13 cellular contexts compared by ENCODE assay signal in the genomic region with DNA sequence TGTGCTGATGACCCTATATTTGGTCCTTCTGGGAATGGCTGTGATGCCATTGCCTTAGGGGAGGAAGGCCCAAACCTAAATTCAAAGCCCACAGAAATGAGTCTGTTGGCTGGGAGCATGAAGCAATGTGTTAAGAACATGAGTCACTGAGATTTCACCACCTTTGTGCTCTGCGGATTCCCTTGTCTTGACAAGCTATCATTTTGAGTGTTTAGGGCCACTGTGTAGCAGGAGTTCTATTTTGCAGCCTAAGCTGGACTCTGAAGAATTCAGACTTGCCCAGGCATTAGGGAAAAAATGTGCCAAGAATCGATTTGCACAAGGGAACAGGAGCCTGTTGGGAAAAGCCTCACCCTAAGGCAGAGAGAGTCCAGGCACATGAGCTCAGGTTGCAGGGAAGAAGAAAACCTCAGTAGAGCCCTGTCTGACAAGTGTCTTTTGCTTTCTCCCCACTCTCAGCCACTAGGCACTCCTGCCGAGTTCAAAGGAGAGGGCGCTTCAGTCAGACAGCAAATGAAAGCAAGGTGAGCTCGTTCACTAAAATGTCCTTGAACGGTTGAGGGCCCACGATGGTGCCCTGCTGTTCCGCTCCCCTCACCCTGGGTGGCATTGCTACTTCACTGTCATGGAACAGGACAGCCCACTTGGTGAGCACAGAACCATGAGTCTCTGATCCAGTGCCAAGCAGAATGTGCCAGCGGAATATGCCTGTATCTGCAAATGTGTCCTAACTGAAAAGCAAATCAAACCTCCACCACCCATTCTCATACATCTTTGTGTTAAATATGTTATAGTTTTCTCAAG.
A peak's percentile ranks its signal among the peaks of the same experiment; 100 is the strongest.
DNase-seq lines count a peak whose midpoint lies in the region; ATAC-seq and TF ChIP-seq lines count a peak whose summit lies in the region.
"Had no signal": no experiment of that assay in that cellular context is flagged by ENCODE, and none has a peak within 500 bp of the region (broad histone marks: within the 10 kb centered on the region; RNA-seq: fewer than 3 reads in every experiment).

No MANE protein-coding gene starts in this region.

- H3K4me1 Mint-ChIP-seq in CD4-positive, alpha-beta T cell (ENCODE audit: low read depth) = no peaks in the 10 kb centered on the region

- intact Hi-C loops in prostate gland (cut with DNase I) = no loop called here
- intact Hi-C loops in CD4-positive, alpha-beta T cell (cut with DNase I, micrococcal nuclease) = no loop called here

- POLR2A ChIA-PET in CD4-positive, alpha-beta T cell (lab: Charles Lee) = no interaction called here

- no peaks in the 10 kb centered on the region for H3K4me1 ChIP-seq in prostate gland (replicated peaks)

- peak; percentile 77 for DNase-seq in GM03348 (ENCODE audit: low spot score)
- peak; percentile 67 for DNase-seq in NOMO-1 treated with dmso at 0.1 percent for 144 hours (lab: John Stamatoyannopoulos, UW; ENCODE audit: unreplicated experiment)
- peak; percentile 21 for DNase-seq in prostate gland (ENCODE audit: low spot score)
- DNase-seq in CD4-positive, alpha-beta T cell = no peak
- DNase-seq: activated T-cell treated with anti-CD3 and anti-CD28 coated beads, Interleukin-2, amount 50 U/mL, for 72 hours; Calu3; cerebellar nuclear complex had no signal

- H3K4me3 Mint-ChIP-seq in CD4-positive, alpha-beta T cell = no peak overlapping the region
- H3K4me3 Mint-ChIP-seq: activated T-cell treated with anti-CD3 and anti-CD28 coated beads, Interleukin-2, amount 50 U/mL, for 72 hours; memory B cell had no signal

- no peak overlapping the region for H3K27ac ChIP-seq in prostate gland
- no peak overlapping the region for H3K27ac ChIP-seq in CD4-positive, alpha-beta T cell (ENCODE audit: low read depth, low read length)
- H3K27ac ChIP-seq: VCaP had no signal

- H3K9me3 Mint-ChIP-seq in CD4-positive, alpha-beta T cell = no peaks in the 10 kb centered on the region
- H3K9me3 Mint-ChIP-seq: activated T-cell treated with anti-CD3 and anti-CD28 coated beads, Interleukin-2, amount 50 U/mL, for 72 hours had no signal

- CTCF ChIA-PET in CD4-positive, alpha-beta T cell (lab: Charles Lee) = no interaction called here

- ATAC-seq in esophagus mucosa = peak; percentile 89
- ATAC-seq in CD4-positive, alpha-beta T cell (ENCODE audit: poor library complexity) = no peak
- no peak for ATAC-seq in HG02885 (IDR thresholded peaks at IDR 0.05; ENCODE audit: poor library complexity, unreplicated experiment)
- ATAC-seq in GM21447 (IDR thresholded peaks at IDR 0.05; ENCODE audit: unreplicated experiment) = no peak
- ATAC-seq in GM19397 (IDR thresholded peaks at IDR 0.05; ENCODE audit: unreplicated experiment) = no peak
- ATAC-seq: activated T-cell treated with anti-CD3 and anti-CD28 coated beads, Interleukin-2, amount 50 U/mL, for 72 hours had no signal

- peaks cover 32% of the 10 kb centered on the region for H3K27me3 Mint-ChIP-seq in CD4-positive, alpha-beta T cell

- no peak for TF ChIP-seq POLR2A in prostate gland (IDR thresholded peaks at IDR 0.05)

- WGBS in prostate gland = 44% methylated on average over 9 of the region's 9 CpGs

- TF ChIP-seq CTCF in prostate gland (IDR thresholded peaks at IDR 0.05) = no peak
- TF ChIP-seq CTCF in CD4-positive, alpha-beta T cell (IDR thresholded peaks at IDR 0.05) = no peak

- no peaks in the 10 kb centered on the region for H3K36me3 ChIP-seq in prostate gland

- H3K27ac Mint-ChIP-seq in CD4-positive, alpha-beta T cell = no peak overlapping the region
- H3K27ac Mint-ChIP-seq: activated T-cell treated with anti-CD3 and anti-CD28 coated beads, Interleukin-2, amount 50 U/mL, for 72 hours; memory B cell had no signal

- no peaks in the 10 kb centered on the region for H3K36me3 Mint-ChIP-seq in CD4-positive, alpha-beta T cell (ENCODE audit: low read depth)
- H3K36me3 Mint-ChIP-seq: memory B cell had no signal

- H3K4me3 ChIP-seq in prostate gland = no peak overlapping the region

- no peaks in the 10 kb centered on the region for H3K9me3 ChIP-seq in prostate gland
- no peaks in the 10 kb centered on the region for H3K9me3 ChIP-seq in CD4-positive, alpha-beta T cell (ENCODE audit: control insufficient read depth, low read length)

- H3K27me3 ChIP-seq in prostate gland (replicated peaks; ENCODE audit: insufficient read depth) = no peaks in the 10 kb centered on the region
- H3K27me3 ChIP-seq in CD4-positive, alpha-beta T cell (ENCODE audit: control insufficient read depth, insufficient read depth, low read length) = no peaks in the 10 kb centered on the region

Comparison
In these comparisons a context has a peak if more than half of its experiments do, and no peak if none do; other contexts are left out.
1. DNase-seq: peak in GM03348 (single experiment), NOMO-1 treated with dmso at 0.1 percent for 144 hours (single experiment) and prostate gland (single experiment); none in CD4-positive, alpha-beta T cell (0 of 10).